In genomic region chrX:22060451-22060940, GRCh38 we compare ENCODE assay signal across 8 cellular contexts. TPM values are rescaled to one million over a fixed set of nuclear protein-coding genes. Genes with fewer than 3 reads are reported as not detected.
DNase-seq lines count a peak whose midpoint lies in the region; ATAC-seq, FAIRE-seq and TF ChIP-seq lines count a peak whose summit lies in the region.

No MANE protein-coding gene starts in this region.

- intact Hi-C loops in vagina (cut with DNase I): no loop called here
- intact Hi-C loops in spleen (cut with DNase I; ENCODE audit: low total_unique reads): no loop called here

- TF ChIP-seq POLR2A in vagina (IDR thresholded peaks at IDR 0.05): no peak
- TF ChIP-seq POLR2A in spleen (IDR thresholded peaks at IDR 0.05): no peak

- DNase-seq in CD1c-positive myeloid dendritic cell (ENCODE audit: extremely low spot score): peak; percentile 44
- DNase-seq in bronchial epithelial cell (ENCODE audit: low read depth): peak; percentile 79
- no peak for DNase-seq in globus pallidus (ENCODE audit: low spot score)
- DNase-seq in vagina (ENCODE audit: extremely low spot score in 2 of 2): no peak
- no peak for DNase-seq in GM19238 (ENCODE audit: insufficient read length, low spot score)
- no peak for DNase-seq in spleen

- H3K4me3 ChIP-seq in bronchial epithelial cell (ENCODE audit: low read depth, low read length): no peak overlapping the region
- H3K4me3 ChIP-seq in vagina: no peak overlapping the region
- H3K4me3 ChIP-seq in spleen: no peak overlapping the region

- ATAC-seq in GM19468 (IDR thresholded peaks at IDR 0.05; ENCODE audit: extremely low read depth, unreplicated experiment) (peak; percentile 30), HG03432 (IDR thresholded peaks at IDR 0.05; ENCODE audit: unreplicated experiment) (peak; percentile 73)

- H3K27me3 ChIP-seq in bronchial epithelial cell (ENCODE audit: control insufficient read depth, insufficient read depth, low read length) (no peaks in the 10 kb centered on the region), vagina (no peaks in the 10 kb centered on the region), spleen (replicated peaks in 1 of 7) (no peaks in the 10 kb centered on the region)

- H3K9me3 ChIP-seq in vagina (no peaks in the 10 kb centered on the region), spleen (no peaks in the 10 kb centered on the region)

- FAIRE-seq in bronchial epithelial cell (lab: Jason Lieb, UNC): no peak

- TF ChIP-seq CTCF in bronchial epithelial cell (IDR thresholded peaks at IDR 0.05; ENCODE audit: insufficient read depth, low read length, severe bottlenecking): no peak
- TF ChIP-seq CTCF in vagina (IDR thresholded peaks at IDR 0.05): no peak
- no peak for TF ChIP-seq CTCF in spleen (IDR thresholded peaks at IDR 0.05 in 8 of 11, conservative IDR thresholded peaks at IDR 0.05 in 3 of 11)

- H3K36me3 ChIP-seq in bronchial epithelial cell (ENCODE audit: control insufficient read depth, insufficient read depth, low read length) (no peaks in the 10 kb centered on the region), vagina (no peaks in the 10 kb centered on the region), spleen (no peaks in the 10 kb centered on the region)

- H3K27ac ChIP-seq in vagina: no peak overlapping the region
- H3K27ac ChIP-seq in spleen: peak overlapping the region in 3 of 8 donors; percentile 13 to 44 (median 28)

- 0 to 33% (median 13%) methylated on average over 1 of the region's 1 CpG for WGBS in spleen, 5 donors

- H3K4me1 ChIP-seq in vagina: no peaks in the 10 kb centered on the region
- H3K4me1 ChIP-seq in spleen: peaks cover 0 to 41% (median 9%) of the 10 kb centered on the region in 6 donors

RNA-seq across cellular contexts. Expression of gene PHEX, which starts 28.4 kb away (rescaled TPM):
- total RNA-seq in bronchial epithelial cell (5.3 and 16.6 TPM in 2 replicates), vagina (0.49 TPM), spleen (1 to 10 TPM in 1 of 7 donors, under 1 TPM in 6; 0.33 to 1.5 (median 0.63) TPM)
- polyA plus RNA-seq in spleen: under 1 TPM; 0.13 to 0.46 (median 0.23) TPM

Comparison
In these comparisons a context has a peak if more than half of its experiments do, and no peak if none do; other contexts are left out.
1. DNase-seq: peak in CD1c-positive myeloid dendritic cell (single experiment) and bronchial epithelial cell (single experiment); none in globus pallidus (single experiment), vagina (0 of 2), GM19238 (single experiment) and spleen (single experiment).